ENCODE assay signal across 33 cellular contexts in genomic region chr2:46485002-46485401, GRCh38. TPM values are rescaled to one million over a fixed set of nuclear protein-coding genes. Genes with fewer than 3 reads are reported as not detected.
"Had no signal": no experiment of that assay in that cellular context is flagged by ENCODE, and none has a peak within 500 bp of the region (broad histone marks: within the 10 kb centered on the region; RNA-seq: fewer than 3 reads in every experiment).

No MANE protein-coding gene starts in this region.

- H3K27me3 Mint-ChIP-seq: activated naive CD4-positive, alpha-beta T cell treated with anti-CD3 and anti-CD28 coated beads, Interleukin-2, amount 50 U/mL, for 24 hours; activated T-cell treated with anti-CD3 and anti-CD28 coated beads, Interleukin-2, amount 50 U/mL, for 24 hours had no signal

- H3K36me3 Mint-ChIP-seq: activated naive CD4-positive, alpha-beta T cell treated with anti-CD3 and anti-CD28 coated beads, Interleukin-2, amount 50 U/mL, for 24 hours; activated naive CD8-positive, alpha-beta T cell treated with anti-CD3 and anti-CD28 coated beads, Interleukin-2, amount 10 ng/mL, durations not matched to agents 7 days and 5 days had no signal

- H3K9me3 ChIP-seq: ascending aorta, SJCRH30 had no signal

- H3K27me3 ChIP-seq: ascending aorta, cardiac muscle cell, SJCRH30 had no signal

- H3K36me3 ChIP-seq: ascending aorta, cardiac muscle cell, SJCRH30, WERI-Rb-1 had no signal

- H3K4me3 Mint-ChIP-seq: activated CD8-positive, alpha-beta T cell treated with anti-CD3 and anti-CD28 coated beads, Interleukin-2, amount 10 ng/mL, durations not matched to agents 7 days and 5 days; activated naive CD4-positive, alpha-beta T cell treated with anti-CD3 and anti-CD28 coated beads, Interleukin-2, amount 50 U/mL, for 24 hours; activated naive CD8-positive, alpha-beta T cell treated with anti-CD3 and anti-CD28 coated beads, Interleukin-2, amount 10 ng/mL, durations not matched to agents 7 days and 5 days; activated T-cell treated with anti-CD3 and anti-CD28 coated beads, Interleukin-2, amount 50 U/mL, for 24 hours had no signal

- DNase-seq: activated CD4-positive, alpha-beta T cell treated with anti-CD3 and anti-CD28 coated beads for 1 hour; activated CD4-positive, alpha-beta T cell treated with anti-CD3 and anti-CD28 coated beads for 48 hours; activated CD4-positive, CD25-positive, alpha-beta regulatory T cell; activated CD8-positive, alpha-beta T cell treated with anti-CD3 and anti-CD28 coated beads, Interleukin-2, amount 10 ng/mL, durations not matched to agents 7 days and 5 days; activated gamma-delta T cell; activated naive CD4-positive, alpha-beta T cell treated with Interleukin-2 at 50 U/mL for 16 hours; activated naive CD8-positive, alpha-beta T cell treated with anti-CD3 and anti-CD28 coated beads, Interleukin-2, amount 10 ng/mL, durations not matched to agents 7 days and 5 days; activated T-cell treated with anti-CD3 and anti-CD28 coated beads, Interleukin-2, amount 50 U/mL, for 24 hours; amygdala; NCI-H1105; NCI-H1417 treated with DMSO at 0.1 percent for 48 hours; NCI-H187 treated with DMSO at 0.1 percent for 48 hours; NCI-H2081; NCI-H226; NCI-H446 treated with DMSO at 0.1 percent for 48 hours; NCI-H524; NCI-H69; SHP77; SJCRH30; T1000; WERI-Rb-1 had no signal

- H3K27ac ChIP-seq: ascending aorta, cardiac muscle cell, SJCRH30, SK-N-MC, WERI-Rb-1 had no signal

- H3K9me3 Mint-ChIP-seq: activated naive CD4-positive, alpha-beta T cell treated with anti-CD3 and anti-CD28 coated beads, Interleukin-2, amount 50 U/mL, for 24 hours; activated naive CD8-positive, alpha-beta T cell treated with anti-CD3 and anti-CD28 coated beads, Interleukin-2, amount 10 ng/mL, durations not matched to agents 7 days and 5 days; activated T-cell treated with anti-CD3 and anti-CD28 coated beads, Interleukin-2, amount 50 U/mL, for 24 hours; activated T-helper 2 cell treated with anti-CD3 and anti-CD28 coated beads, Interferon-gamma antibody, Interleukin-2, Interleukin-4, amounts not matched to agents 10 μg/mL and 5 μg/mL and 100 μg/mL, durations not matched to agents 14 hours and 24 hours and 36 hours had no signal

- ATAC-seq: activated CD8-positive, alpha-beta T cell treated with anti-CD3 and anti-CD28 coated beads, Interleukin-2, amount 10 ng/mL, durations not matched to agents 7 days and 5 days; K562; Panc1 had no signal

- H3K4me1 Mint-ChIP-seq: activated naive CD4-positive, alpha-beta T cell treated with anti-CD3 and anti-CD28 coated beads, Interleukin-2, amount 50 U/mL, for 24 hours had no signal

- H3K27ac Mint-ChIP-seq: activated CD8-positive, alpha-beta T cell treated with anti-CD3 and anti-CD28 coated beads, Interleukin-2, amount 10 ng/mL, durations not matched to agents 7 days and 5 days; activated naive CD4-positive, alpha-beta T cell treated with anti-CD3 and anti-CD28 coated beads, Interleukin-2, amount 50 U/mL, for 24 hours; activated naive CD8-positive, alpha-beta T cell treated with anti-CD3 and anti-CD28 coated beads, Interleukin-2, amount 10 ng/mL, durations not matched to agents 7 days and 5 days; activated T-cell treated with anti-CD3 and anti-CD28 coated beads, Interleukin-2, amount 50 U/mL, for 24 hours; activated T-helper 2 cell treated with anti-CD3 and anti-CD28 coated beads, Interferon-gamma antibody, Interleukin-2, Interleukin-4, amounts not matched to agents 10 μg/mL and 5 μg/mL and 100 μg/mL, durations not matched to agents 14 hours and 24 hours and 36 hours had no signal

- H3K4me3 ChIP-seq: ascending aorta, cardiac muscle cell, K562, SJCRH30, SK-N-MC had no signal

RNA-seq across cellular contexts. Expression of gene TMEM247, which starts 5.6 kb away (rescaled TPM):
- total RNA-seq: activated CD8-positive, alpha-beta T cell treated with anti-CD3 and anti-CD28 coated beads, Interleukin-2, amount 10 ng/mL, durations not matched to agents 7 days and 5 days; activated naive CD8-positive, alpha-beta T cell treated with anti-CD3 and anti-CD28 coated beads, Interleukin-2, amount 10 ng/mL, durations not matched to agents 7 days and 5 days; activated T-helper 2 cell treated with anti-CD3 and anti-CD28 coated beads, Interferon-gamma antibody, Interleukin-2, Interleukin-4, amounts not matched to agents 10 μg/mL and 5 μg/mL and 100 μg/mL, durations not matched to agents 14 hours and 24 hours and 36 hours; ascending aorta; cardiac muscle cell; M059J; RPMI7951; SJCRH30; T-helper 1 cell treated with Interleukin-12 subunit alpha and Interleukin-12 subunit beta and Interleukin-4 antibody, amounts not matched to agents 30 ng/mL and 1 ng/mL, for 36 hours; T-helper 2 cell treated with Interferon-gamma antibody and Interleukin-4, amounts not matched to agents 100 ng/mL and 5 ng/mL, for 36 hours had no signal
- polyA plus RNA-seq: adipose tissue, cardiac muscle cell had no signal
